In the genomic region with DNA sequence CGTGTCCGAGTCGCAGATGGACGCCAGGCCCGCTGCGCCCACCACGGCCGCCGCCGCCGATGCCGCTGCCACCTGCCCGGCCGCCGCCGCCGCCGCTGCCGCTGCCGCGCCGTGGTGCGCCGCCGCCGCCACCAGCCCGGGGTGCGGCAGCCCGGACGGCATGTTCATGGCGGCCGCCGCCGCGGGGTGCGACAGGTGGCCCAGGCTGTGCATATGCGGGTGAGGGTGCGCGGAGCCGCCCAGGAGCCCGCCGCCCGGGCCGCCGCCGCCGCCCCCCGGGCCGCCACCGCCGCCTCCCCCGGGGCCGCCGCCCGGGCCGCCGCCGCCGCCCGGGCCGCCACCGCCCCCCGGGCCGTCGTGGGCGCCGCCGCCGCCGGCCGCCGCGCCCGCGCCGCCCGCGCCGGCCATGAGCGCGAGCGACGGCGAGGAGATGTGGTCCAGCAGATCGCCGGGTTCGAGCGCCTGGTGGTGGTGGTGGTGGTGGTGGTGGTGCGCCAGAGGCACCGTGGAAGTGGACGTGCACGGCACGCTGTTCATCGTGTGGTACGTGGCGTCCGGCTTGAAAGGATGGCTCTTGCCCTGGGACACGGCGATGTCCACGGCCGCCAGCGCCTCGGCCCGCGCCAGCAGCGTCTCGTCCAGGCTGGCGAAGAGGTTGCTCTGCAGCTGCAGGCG, we compare ENCODE assay signal across 9 cellular contexts. TPM values are rescaled to one million over a fixed set of nuclear protein-coding genes. Genes with fewer than 3 reads are reported as not detected.
DNase-seq lines count a peak whose midpoint lies in the region; ATAC-seq and TF ChIP-seq lines count a peak whose summit lies in the region.
"Had no signal": no experiment of that assay in that cellular context is flagged by ENCODE, and none has a peak within 500 bp of the region (broad histone marks: within the 10 kb centered on the region; RNA-seq: fewer than 3 reads in every experiment).

No MANE protein-coding gene starts in this region.

- TF ChIP-seq POLR2A in breast epithelium (IDR thresholded peaks at IDR 0.05) (no peak), suprapubic skin (IDR thresholded peaks at IDR 0.05) (no peak)

- no TSS peak for BruUV-seq in mammary epithelial cell (replicated peaks; lab: Mats Ljungman, UMichigan)

- peaks cover 88% of the 10 kb centered on the region for H3K27me3 Mint-ChIP-seq in T-helper 2 cell treated with Interferon-gamma antibody and Interleukin-4, amounts not matched to agents 5 μg/mL and 100 μg/mL, for 36 hours (ENCODE audit: low read depth)

- H3K27me3 ChIP-seq in mammary epithelial cell (ENCODE audit: insufficient read depth, low read length), result peaks cover 83% of the 10 kb centered on the region
- peaks cover 12 to 93% of the 10 kb centered on the region in 2 donors for H3K27me3 ChIP-seq in breast epithelium
- peaks cover 97% of the 10 kb centered on the region for H3K27me3 ChIP-seq in suprapubic skin

- CTCF ChIA-PET in mammary epithelial cell (lab: Charles Lee; ENCODE audit: low non-redundant PET), result no interaction called here

- DNase-seq in mammary epithelial cell, result no peak
- DNase-seq in breast epithelium (ENCODE audit: low spot score in 2 of 2), result no peak
- no peak for DNase-seq in T-helper 2 cell treated with Interferon-gamma antibody and Interleukin-4, amounts not matched to agents 5 μg/mL and 100 μg/mL, for 36 hours (ENCODE audit: low spot score)
- no peak for DNase-seq in suprapubic skin (ENCODE audit: low spot score in 2 of 2)
- no peak for DNase-seq in LoVo (ENCODE audit: low spot score)
- DNase-seq in SW 1271 (lab: John Stamatoyannopoulos, UW), result no peak
- DNase-seq: activated CD4-positive, alpha-beta T cell treated with anti-CD3 and anti-CD28 coated beads for 1 hour had no signal

- TF ChIP-seq EP300 in suprapubic skin (IDR thresholded peaks at IDR 0.05), result no peak

- peaks cover 25% of the 10 kb centered on the region for H3K4me1 Mint-ChIP-seq in T-helper 2 cell treated with Interferon-gamma antibody and Interleukin-4, amounts not matched to agents 5 μg/mL and 100 μg/mL, for 36 hours (ENCODE audit: low read depth)

- no peak overlapping the region for H3K9ac ChIP-seq in mammary epithelial cell (ENCODE audit: insufficient read depth, low read length)

- H3K27ac Mint-ChIP-seq in T-helper 2 cell treated with Interferon-gamma antibody and Interleukin-4, amounts not matched to agents 5 μg/mL and 100 μg/mL, for 36 hours, result peak overlapping the region; percentile 85

- TF ChIP-seq CTCF in mammary epithelial cell (conservative IDR thresholded peaks at IDR 0.05 in 1 of 2, IDR thresholded peaks at IDR 0.05 in 1 of 2; ENCODE audit: extremely low read depth in 1 of 2, insufficient read depth in 1 of 2, low read depth in 1 of 2, low read length in 2 of 2), result no peak
- TF ChIP-seq CTCF in breast epithelium (IDR thresholded peaks at IDR 0.05), result no peak
- TF ChIP-seq CTCF in suprapubic skin (IDR thresholded peaks at IDR 0.05), result no peak

- H4K20me1 ChIP-seq in mammary epithelial cell (ENCODE audit: insufficient read depth, low read length), result peaks cover 4% of the 10 kb centered on the region

- in situ Hi-C loops in mammary epithelial cell (cut with MboI; ENCODE audit: low sequenced_read_pairs in 2 of 2), result no loop called here

- H3K4me1 ChIP-seq in mammary epithelial cell (ENCODE audit: insufficient read depth, low read length) (peaks cover 11% of the 10 kb centered on the region), breast epithelium (peaks cover 3 to 4% of the 10 kb centered on the region in 2 donors), suprapubic skin (peaks cover 39% of the 10 kb centered on the region)

- no peaks in the 10 kb centered on the region for H3K79me2 ChIP-seq in mammary epithelial cell (ENCODE audit: insufficient read depth, low read length)

- peaks cover 6% of the 10 kb centered on the region for H3K36me3 Mint-ChIP-seq in T-helper 2 cell treated with Interferon-gamma antibody and Interleukin-4, amounts not matched to agents 5 μg/mL and 100 μg/mL, for 36 hours (ENCODE audit: low read depth)

- ATAC-seq in HG03571 (IDR thresholded peaks at IDR 0.05; ENCODE audit: unreplicated experiment), result no peak

- peak overlapping the region; percentile 71 for H2AFZ ChIP-seq in mammary epithelial cell (ENCODE audit: low read depth, low read length)

- H3K36me3 ChIP-seq in mammary epithelial cell (ENCODE audit: insufficient read depth, low read length) (no peaks in the 10 kb centered on the region), breast epithelium (no peaks in the 10 kb centered on the region), suprapubic skin (no peaks in the 10 kb centered on the region)

- H3K9me3 ChIP-seq in mammary epithelial cell (replicated peaks; ENCODE audit: insufficient read depth, low read length) (peaks cover 5% of the 10 kb centered on the region), breast epithelium (no peaks in the 10 kb centered on the region), iPS-18c (ENCODE audit: control insufficient read depth, insufficient read depth, low read length) (peaks cover 2% of the 10 kb centered on the region), suprapubic skin (no peaks in the 10 kb centered on the region)

- WGBS in mammary epithelial cell (ENCODE audit: low coverage, missing lambda C conversion rate), result 66% methylated on average over 2 of the region's 109 CpGs
- WGBS in suprapubic skin, result 2% methylated on average over 52 of the region's 109 CpGs

- H3K27ac ChIP-seq in mammary epithelial cell (ENCODE audit: insufficient read depth, low read depth, low read length), result no peak overlapping the region
- no peak overlapping the region for H3K27ac ChIP-seq in breast epithelium
- no peak overlapping the region for H3K27ac ChIP-seq in suprapubic skin

- intact Hi-C loops in mammary epithelial cell (cut with micrococcal nuclease) (no loop called here), breast epithelium (cut with DNase I; ENCODE audit: low total_unique reads) (no loop called here)

- H3K4me3 Mint-ChIP-seq in T-helper 2 cell treated with Interferon-gamma antibody and Interleukin-4, amounts not matched to agents 5 μg/mL and 100 μg/mL, for 36 hours, result peak overlapping the region; percentile 86

- no peak overlapping the region for H3K4me2 ChIP-seq in mammary epithelial cell (ENCODE audit: insufficient read depth, low read depth, low read length)

- H3K4me3 ChIP-seq in mammary epithelial cell (replicated peaks in 1 of 3; ENCODE audit: insufficient read depth in 1 of 3, low read depth in 2 of 3, low read length in 3 of 3) (no peak overlapping the region), breast epithelium (peak overlapping the region in 1 of 3 donors; percentile 67), iPS-18c (ENCODE audit: insufficient read depth, low read depth, low read length) (peak overlapping the region; percentile 48; the same call in 1 of the 2 replicates), suprapubic skin (peak overlapping the region; percentile 52)

- dilution Hi-C loops in mammary epithelial cell (cut with HindIII; ENCODE audit: low sequenced_read_pairs), result no loop called here

- no peaks in the 10 kb centered on the region for H3K9me3 Mint-ChIP-seq in T-helper 2 cell treated with Interferon-gamma antibody and Interleukin-4, amounts not matched to agents 5 μg/mL and 100 μg/mL, for 36 hours

RNA-seq across cellular contexts. Expression of gene POU4F1, which starts 1.3 kb away (rescaled TPM):
- total RNA-seq in mammary epithelial cell (not detected), breast epithelium (not detected), suprapubic skin (under 1 TPM in 2 of 4 donors, not detected in 2; 0.13 to 0.16 TPM)
- polyA plus RNA-seq in mammary epithelial cell, result not detected
- not detected for polyA minus RNA-seq in mammary epithelial cell

RNA-seq across cellular contexts. Expression of gene OBI1, which starts 56.9 kb away (rescaled TPM):
- total RNA-seq in mammary epithelial cell (10 to 100 TPM; 10.9 to 14.0 TPM), breast epithelium (10 to 100 TPM; 10.1 to 14.0 (median 13.4) TPM), suprapubic skin (10 to 100 TPM in 1 of 4 donors, 1 to 10 TPM in 3; 5.3 to 10.6 (median 6.7) TPM)
- polyA plus RNA-seq in mammary epithelial cell, result 7.6 TPM
- 9.4 TPM for polyA minus RNA-seq in mammary epithelial cell

Comparison
In these comparisons a context has a peak if more than half of its experiments do, and no peak if none do; other contexts are left out.
1. H3K4me3 ChIP-seq: peak in iPS-18c (single experiment) and suprapubic skin (single experiment); none in mammary epithelial cell (0 of 3).